ENCODE assay signal across 10 cellular contexts in the genomic region with DNA sequence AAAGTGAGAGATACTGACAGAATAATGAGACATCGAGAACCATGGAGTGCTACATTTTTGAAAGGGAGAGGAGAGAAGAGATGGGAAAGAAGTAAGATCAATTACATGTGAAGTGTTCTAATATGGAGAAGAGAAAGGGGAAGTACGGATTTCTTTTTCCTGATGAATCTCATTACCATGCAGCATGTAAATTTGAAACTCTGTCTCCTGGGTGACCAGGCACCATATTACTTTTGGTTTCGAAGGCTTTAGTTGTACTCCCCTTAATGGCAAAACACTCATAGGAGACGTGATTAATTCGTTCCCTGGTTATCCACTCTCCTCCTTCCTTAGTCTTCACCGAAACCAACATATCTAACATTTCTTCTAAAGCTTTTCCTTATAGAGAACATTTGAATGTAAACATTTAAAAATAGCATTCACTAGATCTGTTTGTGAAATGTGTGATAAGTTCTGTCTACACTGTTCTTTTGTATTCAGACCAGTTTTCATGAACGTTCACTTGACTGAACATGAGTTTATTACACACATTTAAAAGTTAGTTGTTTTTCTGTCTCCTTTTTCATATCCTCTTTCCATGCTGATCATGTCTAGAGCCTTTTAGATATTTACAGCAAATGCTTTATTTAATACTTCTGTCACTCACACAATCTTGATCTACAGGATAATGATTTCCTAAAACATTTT.
DNase-seq lines count a peak whose midpoint lies in the region; ATAC-seq and TF ChIP-seq lines count a peak whose summit lies in the region.
"Had no signal": no experiment of that assay in that cellular context is flagged by ENCODE, and none has a peak within 500 bp of the region (broad histone marks: within the 10 kb centered on the region; RNA-seq: fewer than 3 reads in every experiment).

No MANE protein-coding gene starts in this region.

- no peaks in the 10 kb centered on the region for H3K36me3 ChIP-seq in GM06990 (ENCODE audit: control insufficient read depth, insufficient read depth, low read length)
- H3K36me3 ChIP-seq in CD8-positive, alpha-beta T cell (ENCODE audit: insufficient read depth, low read length), result no peaks in the 10 kb centered on the region

- no peaks in the 10 kb centered on the region for H3K4me1 ChIP-seq in CD8-positive, alpha-beta T cell (ENCODE audit: insufficient read depth, low read length)

- H3K9me3 Mint-ChIP-seq in CD8-positive, alpha-beta T cell, result no peaks in the 10 kb centered on the region
- H3K9me3 Mint-ChIP-seq in activated naive CD4-positive, alpha-beta T cell treated with anti-CD3 and anti-CD28 coated beads, Interleukin-2, amount 50 U/mL, for 72 hours, result no peaks in the 10 kb centered on the region
- no peaks in the 10 kb centered on the region for H3K9me3 Mint-ChIP-seq in activated naive CD8-positive, alpha-beta T cell treated with anti-CD3 and anti-CD28 coated beads, Interleukin-2, amount 50 U/mL, for 24 hours
- H3K9me3 Mint-ChIP-seq: activated T-helper 1 cell treated with anti-CD3 and anti-CD28 coated beads, Interleukin-12 subunit alpha, Interleukin-12 subunit beta, Interleukin-2, Interleukin-4 antibody, amounts not matched to agents 30 ng/mL and 10 ng/mL and 1 ng/mL, durations not matched to agents 14 hours and 24 hours and 36 hours; natural killer cell had no signal

- POLR2A ChIA-PET in CD8-positive, alpha-beta T cell (lab: Charles Lee), result no interaction called here

- ATAC-seq in GM19324 (IDR thresholded peaks at IDR 0.05; ENCODE audit: low FRiP score, unreplicated experiment), result peak; percentile 95
- peak; percentile 99 for ATAC-seq in HG02763 (IDR thresholded peaks at IDR 0.05; ENCODE audit: unreplicated experiment)
- peak; percentile 91 for ATAC-seq in HG03558 (IDR thresholded peaks at IDR 0.05; ENCODE audit: extremely low read depth, unreplicated experiment)
- ATAC-seq in CD8-positive, alpha-beta T cell, result no peak
- no peak for ATAC-seq in activated naive CD4-positive, alpha-beta T cell treated with anti-CD3 and anti-CD28 coated beads, Interleukin-2, amount 50 U/mL, for 72 hours
- no peak for ATAC-seq in activated naive CD8-positive, alpha-beta T cell treated with anti-CD3 and anti-CD28 coated beads, Interleukin-2, amount 50 U/mL, for 24 hours
- ATAC-seq: natural killer cell had no signal

- H3K4me3 ChIP-seq in GM06990 (replicated peaks; ENCODE audit: low read depth, low read length), result peak overlapping the region; percentile 8
- no peak overlapping the region for H3K4me3 ChIP-seq in CD8-positive, alpha-beta T cell (ENCODE audit: low read depth, low read length)

- H3K27ac Mint-ChIP-seq in CD8-positive, alpha-beta T cell, result no peak overlapping the region
- no peak overlapping the region for H3K27ac Mint-ChIP-seq in activated naive CD4-positive, alpha-beta T cell treated with anti-CD3 and anti-CD28 coated beads, Interleukin-2, amount 50 U/mL, for 72 hours
- H3K27ac Mint-ChIP-seq in activated naive CD8-positive, alpha-beta T cell treated with anti-CD3 and anti-CD28 coated beads, Interleukin-2, amount 50 U/mL, for 24 hours, result no peak overlapping the region
- H3K27ac Mint-ChIP-seq: activated T-helper 1 cell treated with anti-CD3 and anti-CD28 coated beads, Interleukin-12 subunit alpha, Interleukin-12 subunit beta, Interleukin-2, Interleukin-4 antibody, amounts not matched to agents 30 ng/mL and 10 ng/mL and 1 ng/mL, durations not matched to agents 14 hours and 24 hours and 36 hours; natural killer cell had no signal

- CTCF ChIA-PET in CD8-positive, alpha-beta T cell (lab: Charles Lee), result interaction anchor here (0.6 kb wide), 1 partner anchor 64 kb away, joined by 3 read pairs; no protein-coding TSS in a partner anchor

- no peak overlapping the region for H3K4me3 Mint-ChIP-seq in CD8-positive, alpha-beta T cell
- H3K4me3 Mint-ChIP-seq in activated naive CD8-positive, alpha-beta T cell treated with anti-CD3 and anti-CD28 coated beads, Interleukin-2, amount 50 U/mL, for 24 hours, result no peak overlapping the region
- H3K4me3 Mint-ChIP-seq: activated T-helper 1 cell treated with anti-CD3 and anti-CD28 coated beads, Interleukin-12 subunit alpha, Interleukin-12 subunit beta, Interleukin-2, Interleukin-4 antibody, amounts not matched to agents 30 ng/mL and 10 ng/mL and 1 ng/mL, durations not matched to agents 14 hours and 24 hours and 36 hours; natural killer cell had no signal

- no peaks in the 10 kb centered on the region for H3K36me3 Mint-ChIP-seq in CD8-positive, alpha-beta T cell
- no peaks in the 10 kb centered on the region for H3K36me3 Mint-ChIP-seq in activated naive CD4-positive, alpha-beta T cell treated with anti-CD3 and anti-CD28 coated beads, Interleukin-2, amount 50 U/mL, for 72 hours
- H3K36me3 Mint-ChIP-seq in activated naive CD8-positive, alpha-beta T cell treated with anti-CD3 and anti-CD28 coated beads, Interleukin-2, amount 50 U/mL, for 24 hours (ENCODE audit: low read depth), result no peaks in the 10 kb centered on the region
- H3K36me3 Mint-ChIP-seq: natural killer cell had no signal

- no peak for TF ChIP-seq CTCF in GM06990 (IDR thresholded peaks at IDR 0.05; ENCODE audit: insufficient read depth, low read length, poor library complexity, severe bottlenecking)
- no peak for TF ChIP-seq CTCF in CD8-positive, alpha-beta T cell (IDR thresholded peaks at IDR 0.05)

- intact Hi-C loops in CD8-positive, alpha-beta T cell (cut with DNase I, micrococcal nuclease), result no loop called here

- no peak overlapping the region for H3K27ac ChIP-seq in CD8-positive, alpha-beta T cell (ENCODE audit: low read depth, low read length)

- no peaks in the 10 kb centered on the region for H3K9me3 ChIP-seq in CD8-positive, alpha-beta T cell (ENCODE audit: low read length)

- no peaks in the 10 kb centered on the region for H3K4me1 Mint-ChIP-seq in CD8-positive, alpha-beta T cell (ENCODE audit: low read depth)
- no peaks in the 10 kb centered on the region for H3K4me1 Mint-ChIP-seq in activated naive CD8-positive, alpha-beta T cell treated with anti-CD3 and anti-CD28 coated beads, Interleukin-2, amount 50 U/mL, for 24 hours
- H3K4me1 Mint-ChIP-seq: natural killer cell had no signal

- H3K27me3 Mint-ChIP-seq in CD8-positive, alpha-beta T cell (ENCODE audit: low read depth), result peaks cover 19% of the 10 kb centered on the region
- peaks cover 19% of the 10 kb centered on the region for H3K27me3 Mint-ChIP-seq in activated naive CD8-positive, alpha-beta T cell treated with anti-CD3 and anti-CD28 coated beads, Interleukin-2, amount 50 U/mL, for 24 hours

- H3K27me3 ChIP-seq in GM06990 (replicated peaks; ENCODE audit: control insufficient read depth, insufficient read depth, low read length), result no peaks in the 10 kb centered on the region
- H3K27me3 ChIP-seq in CD8-positive, alpha-beta T cell (ENCODE audit: insufficient read depth, low read length), result no peaks in the 10 kb centered on the region

- DNase-seq in GM06990 (ENCODE audit: extremely low read depth, insufficient read length) (peak; percentile 26), Ammon's horn (ENCODE audit: low spot score) (no peak)
- no peak for DNase-seq in CD8-positive, alpha-beta T cell
- no peak for DNase-seq in activated naive CD4-positive, alpha-beta T cell treated with anti-CD3 and anti-CD28 coated beads, Interleukin-2, amount 50 U/mL, for 72 hours (ENCODE audit: low spot score in 2 of 2)
- no peak for DNase-seq in activated naive CD8-positive, alpha-beta T cell treated with anti-CD3 and anti-CD28 coated beads, Interleukin-2, amount 50 U/mL, for 24 hours
- DNase-seq: natural killer cell had no signal

Comparison
In these comparisons a context has a peak if more than half of its experiments do, and no peak if none do; other contexts are left out.
1. ATAC-seq: peak in GM19324 (single experiment), HG02763 (single experiment) and HG03558 (single experiment); none in CD8-positive, alpha-beta T cell (single experiment), activated naive CD4-positive, alpha-beta T cell treated with anti-CD3 and anti-CD28 coated beads, Interleukin-2, amount 50 U/mL, for 72 hours (0 of 2) and activated naive CD8-positive, alpha-beta T cell treated with anti-CD3 and anti-CD28 coated beads, Interleukin-2, amount 50 U/mL, for 24 hours (single experiment).